In genomic region chr9:134724231-134724911, GRCh38 we compare ENCODE assay signal across 14 cellular contexts.
DNase-seq lines count a peak whose midpoint lies in the region; ATAC-seq and TF ChIP-seq lines count a peak whose summit lies in the region.
"Had no signal": no experiment of that assay in that cellular context is flagged by ENCODE, and none has a peak within 500 bp of the region (broad histone marks: within the 10 kb centered on the region; RNA-seq: fewer than 3 reads in every experiment).

No MANE protein-coding gene starts in this region.

- no peak overlapping the region for H3K4me3 Mint-ChIP-seq in stimulated activated naive B cell treated with anti-CD40 and anti-IgM and Interleukin-4, amounts not matched to agents 10 μg/mL and 1 μg/mL and 100 μg/mL, for 72 hours
- H3K4me3 Mint-ChIP-seq: activated T-cell treated with anti-CD3 and anti-CD28 coated beads, Interleukin-2, amount 50 U/mL, for 4 hours had no signal

- peak in 1 of 2 donors; percentile 17 for TF ChIP-seq EP300 in tibial nerve (IDR thresholded peaks at IDR 0.05)

- H3K27ac ChIP-seq in tibial nerve, result peak overlapping the region in 1 of 4 donors; percentile 21
- H3K27ac ChIP-seq: adrenal gland, spleen had no signal

- no peak for ATAC-seq in GM18520 (IDR thresholded peaks at IDR 0.05; ENCODE audit: unreplicated experiment)
- no peak for ATAC-seq in stimulated activated naive B cell treated with anti-CD40 and anti-IgM and Interleukin-4, amounts not matched to agents 10 μg/mL and 1 μg/mL and 100 μg/mL, for 72 hours (replicated peaks)
- ATAC-seq: activated T-cell treated with anti-CD3 and anti-CD28 coated beads, Interleukin-2, amount 50 U/mL, for 4 hours had no signal

- no peaks in the 10 kb centered on the region for H3K9me3 ChIP-seq in tibial nerve
- H3K9me3 ChIP-seq: adrenal gland, spleen had no signal

- peaks cover 2 to 4% of the 10 kb centered on the region in 2 donors for H3K9me3 Mint-ChIP-seq in stimulated activated naive B cell treated with anti-CD40 and anti-IgM and Interleukin-4, amounts not matched to agents 10 μg/mL and 1 μg/mL and 100 μg/mL, for 72 hours
- H3K9me3 Mint-ChIP-seq: activated T-cell treated with anti-CD3 and anti-CD28 coated beads, Interleukin-2, amount 50 U/mL, for 4 hours had no signal

- no peaks in the 10 kb centered on the region for H3K27me3 ChIP-seq in tibial nerve
- H3K27me3 ChIP-seq: adrenal gland had no signal

- no peak overlapping the region for H3K4me3 ChIP-seq in choroid plexus epithelial cell (ENCODE audit: low read depth, low read length)
- no peak overlapping the region for H3K4me3 ChIP-seq in tibial nerve
- H3K4me3 ChIP-seq: adrenal gland, spleen had no signal

- H3K36me3 ChIP-seq in tibial nerve, result peaks cover 0 to 28% (median 0%) of the 10 kb centered on the region in 3 donors
- H3K36me3 ChIP-seq: adrenal gland had no signal

- no peak for TF ChIP-seq POLR2A in tibial nerve (IDR thresholded peaks at IDR 0.05)

- H3K4me1 ChIP-seq in tibial nerve, result peaks cover 0 to 65% (median 7%) of the 10 kb centered on the region in 4 donors
- H3K4me1 ChIP-seq: adrenal gland had no signal

- no peak overlapping the region for H3K27ac Mint-ChIP-seq in stimulated activated naive B cell treated with anti-CD40 and anti-IgM and Interleukin-4, amounts not matched to agents 10 μg/mL and 1 μg/mL and 100 μg/mL, for 72 hours

- TF ChIP-seq CTCF in choroid plexus epithelial cell (conservative IDR thresholded peaks at IDR 0.05; ENCODE audit: low read depth, low read length), result no peak
- TF ChIP-seq CTCF in tibial nerve (IDR thresholded peaks at IDR 0.05), result no peak

- peaks cover 7 to 14% of the 10 kb centered on the region in 2 donors for H3K4me1 Mint-ChIP-seq in stimulated activated naive B cell treated with anti-CD40 and anti-IgM and Interleukin-4, amounts not matched to agents 10 μg/mL and 1 μg/mL and 100 μg/mL, for 72 hours

- peak; percentile 61 for DNase-seq in GM03348 (ENCODE audit: low spot score)
- DNase-seq in choroid plexus epithelial cell (ENCODE audit: low read depth), result peak; percentile 39
- peak; percentile 38 for DNase-seq in iris pigment epithelial cell (ENCODE audit: low read depth)
- peak; percentile 33 to 40 for DNase-seq in tibial nerve (ENCODE audit: low spot score in 2 of 2)
- no peak for DNase-seq in GM19238 (ENCODE audit: insufficient read length, low spot score)
- DNase-seq in stimulated activated naive B cell treated with anti-CD40 and anti-IgM and Interleukin-4, amounts not matched to agents 10 μg/mL and 1 μg/mL and 100 μg/mL, for 72 hours, result no peak
- DNase-seq: activated CD4-positive, alpha-beta T cell treated with anti-CD3 and anti-CD28 coated beads, Interleukin-2, amount 50 U/mL, for 1 hour; activated T-cell treated with anti-CD3 and anti-CD28 coated beads, Interleukin-2, amount 50 U/mL, for 4 hours; adrenal gland; cortex of kidney; erythroblast; occipital lobe; spleen had no signal

- H3K36me3 Mint-ChIP-seq in stimulated activated naive B cell treated with anti-CD40 and anti-IgM and Interleukin-4, amounts not matched to agents 10 μg/mL and 1 μg/mL and 100 μg/mL, for 72 hours, result no peaks in the 10 kb centered on the region

- WGBS in tibial nerve, 2 donors, result 61 to 65% methylated on average over 20 to 25 of the region's 25 CpGs

- H3K27me3 Mint-ChIP-seq in stimulated activated naive B cell treated with anti-CD40 and anti-IgM and Interleukin-4, amounts not matched to agents 10 μg/mL and 1 μg/mL and 100 μg/mL, for 72 hours, result peaks cover 24 to 32% of the 10 kb centered on the region in 2 donors

Comparison
In these comparisons a context has a peak if more than half of its experiments do, and no peak if none do; other contexts are left out.
1. DNase-seq: peak in GM03348 (single experiment), choroid plexus epithelial cell (single experiment), iris pigment epithelial cell (single experiment) and tibial nerve (2 of 2); none in GM19238 (single experiment) and stimulated activated naive B cell treated with anti-CD40 and anti-IgM and Interleukin-4, amounts not matched to agents 10 μg/mL and 1 μg/mL and 100 μg/mL, for 72 hours (single experiment).